Comparison of ENCODE assay signal across 8 cellular contexts in the genomic region with DNA sequence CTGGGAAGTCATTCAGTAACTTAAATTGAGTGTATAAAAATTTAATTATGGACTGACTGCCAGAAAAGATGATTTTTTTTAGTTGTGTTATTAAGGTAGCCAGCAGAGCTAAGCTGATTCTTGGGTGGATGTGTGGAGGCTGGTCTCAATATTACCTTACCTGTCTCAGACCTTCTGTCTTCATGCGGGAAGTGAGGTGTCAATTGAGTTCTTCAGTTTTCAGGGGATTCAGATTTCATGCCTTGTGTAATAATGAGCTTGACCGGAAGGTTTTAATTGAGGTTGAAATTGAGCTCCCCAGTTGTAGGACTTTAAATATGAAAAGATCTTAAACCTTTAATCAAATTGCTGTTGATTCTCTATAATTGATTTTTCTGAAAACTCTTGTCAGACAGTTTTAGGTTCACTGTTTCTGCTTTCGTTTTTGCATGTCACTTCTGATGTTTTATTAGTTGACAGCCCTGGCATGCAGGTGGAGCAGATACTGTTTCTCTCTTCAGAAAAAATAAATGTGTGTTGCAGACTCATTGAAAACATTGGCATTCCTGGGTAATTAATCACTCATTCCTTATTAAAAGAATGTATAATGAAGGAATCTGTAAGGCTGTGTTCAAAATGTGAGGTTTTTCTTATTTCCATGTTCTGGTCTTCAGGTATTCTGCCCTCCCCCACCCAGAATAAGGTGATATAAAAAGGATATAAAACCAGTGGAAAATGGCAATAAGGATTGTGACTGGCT. TPM values are rescaled to one million over a fixed set of nuclear protein-coding genes. Genes with fewer than 3 reads are reported as not detected.
DNase-seq lines count a peak whose midpoint lies in the region; ATAC-seq and TF ChIP-seq lines count a peak whose summit lies in the region.

No MANE protein-coding gene starts in this region.

- peak overlapping the region; percentile 76 for H3K4me3 Mint-ChIP-seq in activated T-cell treated with anti-CD3 and anti-CD28 coated beads, Interleukin-2, amount 50 U/mL, for 24 hours

- H3K4me1 Mint-ChIP-seq in activated T-cell treated with anti-CD3 and anti-CD28 coated beads, Interleukin-2, amount 50 U/mL, for 24 hours (ENCODE audit: low read depth), result peaks cover 90% of the 10 kb centered on the region

- H3K36me3 Mint-ChIP-seq in activated T-cell treated with anti-CD3 and anti-CD28 coated beads, Interleukin-2, amount 50 U/mL, for 24 hours (ENCODE audit: low read depth), result peaks cover 24% of the 10 kb centered on the region

- H3K79me1 ChIP-seq in neuronal stem cell (ENCODE audit: low read depth, low read length) (no peaks in the 10 kb centered on the region), mesendoderm (ENCODE audit: low read length) (peaks cover 13% of the 10 kb centered on the region)

- H4K8ac ChIP-seq in neuronal stem cell (ENCODE audit: low read depth, low read length), result no peak overlapping the region
- H4K8ac ChIP-seq in mesendoderm (ENCODE audit: low read depth, low read length), result no peak overlapping the region

- H2BK5ac ChIP-seq in neuronal stem cell (ENCODE audit: low read length), result no peak overlapping the region
- no peak overlapping the region for H2BK5ac ChIP-seq in mesendoderm (ENCODE audit: low read length)

- no peak overlapping the region for H4K5ac ChIP-seq in mesendoderm (ENCODE audit: low read length)

- no peak overlapping the region for H3K14ac ChIP-seq in neuronal stem cell (ENCODE audit: low read length)

- WGBS in neuronal stem cell (ENCODE audit: extremely low coverage in 2 of 2, insufficient read length in 2 of 2, insufficient replicate concordance in 1 of 2), 2 donors, result no CpG with 5 or more reads among the region's 3 CpGs
- WGBS in mesendoderm (ENCODE audit: extremely low coverage, insufficient coverage, low lambda C conversion rate), result no CpG with 5 or more reads among the region's 3 CpGs

- no peak overlapping the region for H2BK12ac ChIP-seq in neuronal stem cell (ENCODE audit: low read length)

- peaks cover 0 to 3% of the 10 kb centered on the region in 2 donors for H3K9me3 ChIP-seq in neuronal stem cell (replicated peaks in 1 of 2; ENCODE audit: control insufficient read depth in 2 of 2, insufficient read depth in 1 of 2, low read depth in 1 of 2, low read length in 2 of 2)

- H4K91ac ChIP-seq in neuronal stem cell (ENCODE audit: low read depth, low read length, poor library complexity), result no peak overlapping the region

- no peak overlapping the region for H3K56ac ChIP-seq in mesendoderm (ENCODE audit: low read length)

- H3K4me2 ChIP-seq in neuronal stem cell (ENCODE audit: insufficient read depth, low read length, poor library complexity, severe bottlenecking), result no peak overlapping the region
- no peak overlapping the region for H3K4me2 ChIP-seq in mesendoderm (ENCODE audit: low read length)

- H3K79me2 ChIP-seq in mesendoderm (ENCODE audit: control insufficient read depth, insufficient read depth, low read length), result peaks cover 9% of the 10 kb centered on the region

- ATAC-seq in HG03159 (IDR thresholded peaks at IDR 0.05; ENCODE audit: unreplicated experiment) (peak; percentile 29), HG03442 (IDR thresholded peaks at IDR 0.05; ENCODE audit: unreplicated experiment) (no peak)

- peak overlapping the region; percentile 93 for H3K27ac Mint-ChIP-seq in activated T-cell treated with anti-CD3 and anti-CD28 coated beads, Interleukin-2, amount 50 U/mL, for 24 hours

- no peak for TF ChIP-seq CTCF in brain microvascular endothelial cell (IDR thresholded peaks at IDR 0.05; ENCODE audit: low read depth, low read length, missing control alignments)

- H3K27me3 ChIP-seq in brain microvascular endothelial cell (replicated peaks), result no peaks in the 10 kb centered on the region
- H3K27me3 ChIP-seq in neuronal stem cell (ENCODE audit: control insufficient read depth in 3 of 3, insufficient read depth in 3 of 3, low read depth in 1 of 3, low read length in 3 of 3), result no peaks in the 10 kb centered on the region
- no peaks in the 10 kb centered on the region for H3K27me3 ChIP-seq in mesendoderm (ENCODE audit: insufficient read depth, low read length, poor library complexity)

- H3K27me3 Mint-ChIP-seq in activated T-cell treated with anti-CD3 and anti-CD28 coated beads, Interleukin-2, amount 50 U/mL, for 24 hours, result no peaks in the 10 kb centered on the region

- H2BK15ac ChIP-seq in neuronal stem cell (ENCODE audit: low read length) (no peak overlapping the region), mesendoderm (replicated peaks; ENCODE audit: low read depth) (no peak overlapping the region)

- H3K4me1 ChIP-seq in neuronal stem cell (ENCODE audit: control insufficient read depth in 2 of 2, insufficient read depth in 1 of 2, low read depth in 1 of 2, low read length in 2 of 2), result peaks cover 46 to 49% of the 10 kb centered on the region in 2 donors
- peaks cover 41% of the 10 kb centered on the region for H3K4me1 ChIP-seq in mesendoderm (ENCODE audit: control insufficient read depth, low read depth, low read length)

- H3K27ac ChIP-seq in brain microvascular endothelial cell (peak overlapping the region; percentile 69), neuronal stem cell (replicated peaks; ENCODE audit: low read length) (peak overlapping the region; percentile 73), mesendoderm (ENCODE audit: low read depth, low read length) (no peak overlapping the region)

- H3K36me3 ChIP-seq in brain microvascular endothelial cell (replicated peaks), result no peaks in the 10 kb centered on the region
- H3K36me3 ChIP-seq in neuronal stem cell (replicated peaks in 1 of 2; ENCODE audit: control insufficient read depth in 2 of 2, insufficient read depth in 2 of 2, low read length in 2 of 2), result peaks cover 0 to 9% of the 10 kb centered on the region in 2 donors
- H3K36me3 ChIP-seq in mesendoderm (ENCODE audit: control insufficient read depth, insufficient read depth, low read length), result no peaks in the 10 kb centered on the region

- no peak for DNase-seq in activated T-cell treated with anti-CD3 and anti-CD28 coated beads, Interleukin-2, amount 50 U/mL, for 24 hours
- no peak for DNase-seq in activated T-cell treated with anti-CD3 and anti-CD28 coated beads, Interleukin-2, amount 50 U/mL, for 48 hours
- DNase-seq in brain microvascular endothelial cell (no peak), neuronal stem cell (ENCODE audit: low spot score) (no peak), medulla oblongata (ENCODE audit: extremely low spot score) (no peak), mesendoderm (no peak)

- H3K9me3 Mint-ChIP-seq in activated T-cell treated with anti-CD3 and anti-CD28 coated beads, Interleukin-2, amount 50 U/mL, for 24 hours, result no peaks in the 10 kb centered on the region

- H3K4me3 ChIP-seq in brain microvascular endothelial cell (ENCODE audit: low read depth, low read length) (no peak overlapping the region), neuronal stem cell (ENCODE audit: low read length in 2 of 2) (no peak overlapping the region), mesendoderm (ENCODE audit: low read length) (no peak overlapping the region)

- no peak overlapping the region for H2BK120ac ChIP-seq in neuronal stem cell (ENCODE audit: low read depth, low read length)
- no peak overlapping the region for H2BK120ac ChIP-seq in mesendoderm (ENCODE audit: low read depth, low read length)

- no peak overlapping the region for H2AFZ ChIP-seq in neuronal stem cell (ENCODE audit: low read length)

- H3K9ac ChIP-seq in neuronal stem cell (ENCODE audit: low read depth, low read length, poor library complexity) (no peak overlapping the region), mesendoderm (ENCODE audit: low read length) (no peak overlapping the region)

- in situ Hi-C loops in brain microvascular endothelial cell (cut with HindIII; ENCODE audit: low pct_ligation_motif_present, low sequenced_read_pairs), result no loop called here

- H2AK5ac ChIP-seq in neuronal stem cell (ENCODE audit: low read depth, low read length), result no peak overlapping the region
- no peak overlapping the region for H2AK5ac ChIP-seq in mesendoderm (ENCODE audit: low read length)

- H3K4ac ChIP-seq in neuronal stem cell (ENCODE audit: low read length) (no peak overlapping the region), mesendoderm (ENCODE audit: low read depth, low read length) (no peak overlapping the region)

- H3K18ac ChIP-seq in neuronal stem cell (ENCODE audit: low read length) (no peak overlapping the region), mesendoderm (ENCODE audit: low read length) (no peak overlapping the region)

- H3K23ac ChIP-seq in neuronal stem cell (ENCODE audit: low read depth, low read length, poor library complexity), result no peak overlapping the region
- no peak overlapping the region for H3K23ac ChIP-seq in mesendoderm (ENCODE audit: low read length)

RNA-seq across cellular contexts. Expression of gene PSMD6, which starts 54.5 kb away (rescaled TPM):
- polyA plus RNA-seq in neuronal stem cell (2013, experiment 1 of 2), result 96.4 TPM
- polyA plus RNA-seq in neuronal stem cell (2013, experiment 2 of 2), result 98.4 TPM
- 145 TPM for polyA plus RNA-seq in mesendoderm (2013, experiment 1 of 2)
- 143 TPM for polyA plus RNA-seq in mesendoderm (2013, experiment 2 of 2)

RNA-seq across cellular contexts. Expression of gene SCAANT1, which starts 56.6 kb away (rescaled TPM):
- not detected for polyA plus RNA-seq in neuronal stem cell (2013, experiment 1 of 2)
- 0.78 TPM for polyA plus RNA-seq in neuronal stem cell (2013, experiment 2 of 2)
- 0.98 TPM for polyA plus RNA-seq in mesendoderm (2013, experiment 1 of 2)
- 0.62 TPM for polyA plus RNA-seq in mesendoderm (2013, experiment 2 of 2)
